2 cellular contexts compared by ENCODE assay signal in genomic region chrX:37803057-37803456, GRCh38.
TF ChIP-seq lines count a peak whose summit lies in the region.

No MANE protein-coding gene starts in this region.

TF ChIP-seq in HepG2, 621 proteins besides CTCF, POLR2A, EP300 and RAD21:
- TF ChIP-seq ZBTB40 (IDR thresholded peaks at IDR 0.05) (peak; percentile 73; the same call in 1 of the 2 replicates), ZBTB40 (CRISPR knock-in tag; IDR thresholded peaks at IDR 0.05) (no peak), RBM22 (optimal IDR thresholded peaks at IDR 0.05; ENCODE audit: low read length) (no peak), ZNF800 (CRISPR knock-in tag; IDR thresholded peaks at IDR 0.05) (no peak)

TF ChIP-seq in GM12878, 131 proteins besides CTCF, POLR2A, EP300 and RAD21:
- TF ChIP-seq ZBTB40 (IDR thresholded peaks at IDR 0.05; ENCODE audit: borderline replicate concordance) = peak; percentile 34; the same call in 1 of the 2 replicates
- no peak for TF ChIP-seq ZZZ3 (IDR thresholded peaks at IDR 0.05; ENCODE audit: control insufficient read depth, insufficient read length, low read depth)
